24 cellular contexts compared by ENCODE assay signal in genomic region chr11:111749646-111750045, GRCh38.
"Had no signal": no experiment of that assay in that cellular context is flagged by ENCODE, and none has a peak within 500 bp of the region (broad histone marks: within the 10 kb centered on the region; RNA-seq: fewer than 3 reads in every experiment).

No MANE protein-coding gene starts in this region.

- H3K27me3 ChIP-seq: adrenal gland, MG63 had no signal

- H3K4me1 Mint-ChIP-seq: activated B cell treated with CpG ODN at 0.5 μM for 24 hours; activated CD4-positive, alpha-beta T cell treated with anti-CD3 and anti-CD28 coated beads, Interleukin-2, amount 10 ng/mL, durations not matched to agents 24 days and 14 days; activated naive CD8-positive, alpha-beta T cell treated with anti-CD3 and anti-CD28 coated beads, Interleukin-2, amount 10 ng/mL, durations not matched to agents 7 days and 5 days had no signal

- H3K27ac Mint-ChIP-seq: activated B cell treated with CpG ODN at 0.5 μM for 24 hours; activated CD4-positive, alpha-beta T cell treated with anti-CD3 and anti-CD28 coated beads, Interleukin-2, amount 10 ng/mL, durations not matched to agents 24 days and 14 days; activated naive CD8-positive, alpha-beta T cell treated with anti-CD3 and anti-CD28 coated beads, Interleukin-2, amount 10 ng/mL, durations not matched to agents 7 days and 5 days; activated T-helper 2 cell treated with anti-CD3 and anti-CD28 coated beads, Interferon-gamma antibody, Interleukin-2, Interleukin-4, amounts not matched to agents 10 μg/mL and 5 μg/mL and 100 μg/mL, durations not matched to agents 14 hours and 24 hours and 36 hours; T-helper 17 cell had no signal

- H3K27me3 Mint-ChIP-seq: activated B cell treated with CpG ODN at 0.5 μM for 24 hours; activated CD4-positive, alpha-beta T cell treated with anti-CD3 and anti-CD28 coated beads, Interleukin-2, amount 10 ng/mL, durations not matched to agents 24 days and 14 days; activated naive CD8-positive, alpha-beta T cell treated with anti-CD3 and anti-CD28 coated beads, Interleukin-2, amount 10 ng/mL, durations not matched to agents 7 days and 5 days; T-helper 17 cell had no signal

- H3K4me3 Mint-ChIP-seq: activated B cell treated with CpG ODN at 0.5 μM for 24 hours; activated CD4-positive, alpha-beta T cell treated with anti-CD3 and anti-CD28 coated beads, Interleukin-2, amount 10 ng/mL, durations not matched to agents 24 days and 14 days; activated naive CD8-positive, alpha-beta T cell treated with anti-CD3 and anti-CD28 coated beads, Interleukin-2, amount 10 ng/mL, durations not matched to agents 7 days and 5 days; T-helper 17 cell had no signal

- H3K9me3 Mint-ChIP-seq: activated CD4-positive, alpha-beta T cell treated with anti-CD3 and anti-CD28 coated beads, Interleukin-2, amount 10 ng/mL, durations not matched to agents 24 days and 14 days; activated naive CD8-positive, alpha-beta T cell treated with anti-CD3 and anti-CD28 coated beads, Interleukin-2, amount 10 ng/mL, durations not matched to agents 7 days and 5 days; activated T-helper 2 cell treated with anti-CD3 and anti-CD28 coated beads, Interferon-gamma antibody, Interleukin-2, Interleukin-4, amounts not matched to agents 10 μg/mL and 5 μg/mL and 100 μg/mL, durations not matched to agents 14 hours and 24 hours and 36 hours had no signal

- DNase-seq: activated B cell treated with CpG ODN at 0.5 μM for 24 hours; activated CD4-positive, alpha-beta T cell treated with anti-CD3 and anti-CD28 coated beads for 1 hour; activated CD4-positive, alpha-beta T cell treated with anti-CD3 and anti-CD28 coated beads, Interleukin-2, amount 10 ng/mL, durations not matched to agents 24 days and 14 days; activated CD4-positive, alpha-beta T cell treated with anti-CD3 and anti-CD28 coated beads, Interleukin-2, amount 50 U/mL, for 48 hours; activated CD8-positive, alpha-beta memory T cell treated with anti-CD3 and anti-CD28 coated beads for 24 hours; activated gamma-delta T cell treated with Interleukin-2 at 50 U/mL for 16 hours; activated naive CD4-positive, alpha-beta T cell treated with anti-CD3 and anti-CD28 coated beads, Interleukin-2, amount 50 U/mL, for 16 hours; activated naive CD8-positive, alpha-beta T cell treated with anti-CD3 and anti-CD28 coated beads, Interleukin-2, amount 10 ng/mL, durations not matched to agents 7 days and 5 days; activated T-cell treated with anti-CD3 and anti-CD28 coated beads, Interleukin-2, amount 50 U/mL, for 48 hours; adrenal gland; anterior cingulate cortex; MG63; NCI-H1105; NCI-H1436 treated with DMSO at 0.1 percent for 48 hours; NCI-H187; NCI-H2081; NCI-H226; NCI-H510A treated with DMSO at 0.1 percent for 48 hours; NCI-H69; PC-9; SIG-M5; T-helper 17 cell; T-helper 9 cell had no signal

- ATAC-seq: T-helper 17 cell had no signal

- H3K9me3 ChIP-seq: adrenal gland, MG63 had no signal

- H3K4me3 ChIP-seq: adrenal gland, MG63, PC-9 had no signal

- H3K27ac ChIP-seq: adrenal gland, PC-9 had no signal
